In genomic region chr11:63942803-63943202, GRCh38 we compare ENCODE assay signal across 20 cellular contexts. TPM values are rescaled to one million over a fixed set of nuclear protein-coding genes. Genes with fewer than 3 reads are reported as not detected.
A peak's percentile ranks its signal among the peaks of the same experiment; 100 is the strongest.
DNase-seq lines count a peak whose midpoint lies in the region; ATAC-seq, FAIRE-seq and TF ChIP-seq lines count a peak whose summit lies in the region.
"Had no signal": no experiment of that assay in that cellular context is flagged by ENCODE, and none has a peak within 500 bp of the region (broad histone marks: within the 10 kb centered on the region; RNA-seq: fewer than 3 reads in every experiment).

No MANE protein-coding gene starts in this region.

- peaks cover 69% of the 10 kb centered on the region for H3K79me2 ChIP-seq in Loucy (ENCODE audit: insufficient read depth, low read length)
- H3K79me2 ChIP-seq in neural progenitor cell (ENCODE audit: low read depth), result peaks cover 66% of the 10 kb centered on the region

- peak overlapping the region; percentile 10 for H3K4me2 ChIP-seq in Loucy (ENCODE audit: low read depth, low read length, poor library complexity, severe bottlenecking)
- no peak overlapping the region for H3K4me2 ChIP-seq in neural progenitor cell
- H3K4me2 ChIP-seq: GM23338, KMS-11 had no signal

- H4K20me1 ChIP-seq in Loucy (ENCODE audit: insufficient read depth, low read length, poor library complexity, severe bottlenecking), result peaks cover 37% of the 10 kb centered on the region
- H4K20me1 ChIP-seq in neural progenitor cell (ENCODE audit: low read depth), result peaks cover 56% of the 10 kb centered on the region

- H3K9me3 ChIP-seq in Loucy (ENCODE audit: insufficient read depth, low read depth, low read length) (no peaks in the 10 kb centered on the region), endodermal cell (ENCODE audit: control insufficient read depth, low read length) (no peaks in the 10 kb centered on the region), neural progenitor cell (ENCODE audit: low read depth) (no peaks in the 10 kb centered on the region), transverse colon (no peaks in the 10 kb centered on the region)

- H3K36me3 Mint-ChIP-seq in endodermal cell (ENCODE audit: low read depth) (peaks cover 24% of the 10 kb centered on the region), neural progenitor cell (peaks cover 3% of the 10 kb centered on the region)

- no peak for FAIRE-seq in HTR-8/SVneo (lab: Jason Lieb, UNC)
- FAIRE-seq: A204.1, G401.6, GM12892, GM18507 had no signal

- no peaks in the 10 kb centered on the region for H3K9me3 Mint-ChIP-seq in endodermal cell
- no peaks in the 10 kb centered on the region for H3K9me3 Mint-ChIP-seq in neural progenitor cell
- H3K9me3 Mint-ChIP-seq: CD8-positive, alpha-beta T cell; GM23338; HFFc6 had no signal

- H3K9me2 ChIP-seq in Loucy (replicated peaks; ENCODE audit: low read depth, low read length), result no peaks in the 10 kb centered on the region

- H3F3A ChIP-seq in Loucy (ENCODE audit: low read depth) (no peaks in the 10 kb centered on the region), neural progenitor cell (ENCODE audit: low read depth) (peaks cover 29% of the 10 kb centered on the region)

- in situ Hi-C loops in transverse colon (cut with MboI; ENCODE audit: low pct_ligation_motif_present in 1 of 4, low pct_unique_long_range_greater_than_20kb in 1 of 4, low sequenced_read_pairs in 3 of 4), result loop anchor here in 2 of 4 donors (10.0 kb wide), 2 partner anchors 108 to 178 kb away; partner anchors contain the start of genes MARK2 (in 2 of the 2) and ZFTA (in 1 of the 2)

- H3K27ac ChIP-seq in endodermal cell (ENCODE audit: low read depth, low read length) (no peak overlapping the region), neural progenitor cell (peak overlapping the region; percentile 46), transverse colon (peak overlapping the region in 3 of 4 donors; percentile 11 to 31 (median 18))
- H3K27ac ChIP-seq: KMS-11 had no signal

- no peak overlapping the region for H3K4me3 ChIP-seq in Loucy (ENCODE audit: low read length, poor library complexity, severe bottlenecking)
- no peak overlapping the region for H3K4me3 ChIP-seq in endodermal cell (ENCODE audit: low read length)
- H3K4me3 ChIP-seq in neural progenitor cell, result no peak overlapping the region
- no peak overlapping the region for H3K4me3 ChIP-seq in transverse colon
- H3K4me3 ChIP-seq: GM23338 had no signal

- intact Hi-C loops in transverse colon (cut with DNase I; ENCODE audit: low total_unique reads), result no loop called here

- H3K9ac ChIP-seq in Loucy (ENCODE audit: low read depth, low read length, poor library complexity, severe bottlenecking) (no peak overlapping the region), endodermal cell (ENCODE audit: extremely low read depth, low read length, poor library complexity, severe bottlenecking) (no peak overlapping the region), neural progenitor cell (no peak overlapping the region)
- H3K9ac ChIP-seq: KMS-11 had no signal

- H3K27me3 Mint-ChIP-seq in endodermal cell (ENCODE audit: insufficient read depth), result no peaks in the 10 kb centered on the region
- H3K27me3 Mint-ChIP-seq in neural progenitor cell (ENCODE audit: insufficient read depth, low read depth), result peaks cover 10% of the 10 kb centered on the region

- no peak for TF ChIP-seq POLR2A in transverse colon (IDR thresholded peaks at IDR 0.05)

- ATAC-seq in GM18519 (IDR thresholded peaks at IDR 0.05; ENCODE audit: low FRiP score, unreplicated experiment), result no peak
- ATAC-seq: CD8-positive, alpha-beta T cell; GM23338; HCT116 had no signal

- H3K36me3 ChIP-seq in Loucy (ENCODE audit: insufficient read depth, low read length) (peaks cover 11% of the 10 kb centered on the region; the same call in 1 of the 2 replicates), endodermal cell (ENCODE audit: control insufficient read depth, insufficient read depth, low read length) (peaks cover 25% of the 10 kb centered on the region), neural progenitor cell (no peaks in the 10 kb centered on the region), transverse colon (no peaks in the 10 kb centered on the region)

- no peak overlapping the region for H2AFZ ChIP-seq in Loucy (ENCODE audit: low read length)
- H2AFZ ChIP-seq in neural progenitor cell (replicated peaks), result no peak overlapping the region
- H2AFZ ChIP-seq: GM23338 had no signal

- DNase-seq in endodermal cell (no peak), neural progenitor cell (ENCODE audit: low spot score) (no peak), transverse colon (no peak), HK-2 (ENCODE audit: unreplicated experiment) (no peak), putamen (ENCODE audit: low spot score) (no peak), HTR-8/SVneo (ENCODE audit: insufficient read length, low spot score) (no peak)
- DNase-seq: AML-193; CD8-positive, alpha-beta T cell; DMS 273 treated with DMSO at 0.1 percent for 48 hours; H7; HFFc6 had no signal

- H3K4me1 Mint-ChIP-seq in endodermal cell (peaks cover 36% of the 10 kb centered on the region), neural progenitor cell (peaks cover 42% of the 10 kb centered on the region)

- TF ChIP-seq CTCF in Loucy (conservative IDR thresholded peaks at IDR 0.05; ENCODE audit: low read length) (no peak), endodermal cell (conservative IDR thresholded peaks at IDR 0.05) (no peak), neural progenitor cell (IDR thresholded peaks at IDR 0.05) (no peak), transverse colon (IDR thresholded peaks at IDR 0.05) (no peak)

- WGBS in endodermal cell (ENCODE audit: insufficient coverage in 1 of 2, insufficient read length in 1 of 2), 2 experiments, result 94 to 100% methylated on average over 1 to 3 of the region's 3 CpGs
- 78% methylated on average over 3 of the region's 3 CpGs; no CpG with 5 or more reads in 1 of the 2 donors for WGBS in transverse colon (ENCODE audit: low coverage in 1 of 2), 2 donors

- no peak for TF ChIP-seq EP300 in transverse colon (IDR thresholded peaks at IDR 0.05; ENCODE audit: low read depth)

- H3K27me3 ChIP-seq in Loucy (ENCODE audit: insufficient read depth, low read length, poor library complexity, severe bottlenecking), result no peaks in the 10 kb centered on the region
- no peaks in the 10 kb centered on the region for H3K27me3 ChIP-seq in endodermal cell (ENCODE audit: control insufficient read depth, insufficient read depth, low read length, poor library complexity, severe bottlenecking)
- H3K27me3 ChIP-seq in neural progenitor cell, result no peaks in the 10 kb centered on the region
- no peaks in the 10 kb centered on the region for H3K27me3 ChIP-seq in transverse colon

- H3K4me1 ChIP-seq in Loucy (ENCODE audit: insufficient read depth, low read length, poor library complexity, severe bottlenecking), result peaks cover 42% of the 10 kb centered on the region
- peaks cover 7% of the 10 kb centered on the region for H3K4me1 ChIP-seq in endodermal cell (ENCODE audit: control insufficient read depth, insufficient read depth, low read length)
- no peaks in the 10 kb centered on the region for H3K4me1 ChIP-seq in neural progenitor cell
- H3K4me1 ChIP-seq in transverse colon, result peaks cover 12 to 64% (median 27%) of the 10 kb centered on the region in 4 donors

- H3K27ac Mint-ChIP-seq in endodermal cell, result peak overlapping the region; percentile 39
- no peak overlapping the region for H3K27ac Mint-ChIP-seq in neural progenitor cell
- H3K27ac Mint-ChIP-seq: CD8-positive, alpha-beta T cell; GM23338; HFFc6 had no signal

- H3K4me3 Mint-ChIP-seq in endodermal cell (no peak overlapping the region), neural progenitor cell (no peak overlapping the region)
- H3K4me3 Mint-ChIP-seq: CD8-positive, alpha-beta T cell; GM23338; HFFc6 had no signal

RNA-seq across cellular contexts. Expression of gene NAA40, which starts 4.0 kb away (rescaled TPM):
- total RNA-seq in endodermal cell (10 to 100 TPM; 47.2 to 53.5 TPM), neural progenitor cell (ENCODE audit: low replicate concordance) (38.7 and 40.4 TPM in 2 replicates), transverse colon (10 to 100 TPM; 25.8 to 36.6 (median 34.3) TPM)
- polyA plus RNA-seq in endodermal cell (2013, experiment 1 of 2), result 34.7 TPM
- 34.0 TPM for polyA plus RNA-seq in endodermal cell (2013, experiment 2 of 2)

RNA-seq across cellular contexts. Expression of gene RCOR2, which starts 25.8 kb away (rescaled TPM):
- total RNA-seq in endodermal cell (10 to 100 TPM; 45.0 to 51.4 TPM), neural progenitor cell (ENCODE audit: low replicate concordance) (70.6 and 139 TPM in 2 replicates), transverse colon (under 1 TPM in 2 of 4 donors, not detected in 2; 0.64 to 0.82 TPM)
- polyA plus RNA-seq in endodermal cell (2013, experiment 1 of 2), result 111 TPM
- polyA plus RNA-seq in endodermal cell (2013, experiment 2 of 2), result 95.2 TPM
- total RNA-seq: CD8-positive, alpha-beta T cell had no signal

RNA-seq across cellular contexts. Expression of gene COX8A, which starts 31.6 kb away (rescaled TPM):
- 100 to 1,000 TPM; 258 to 298 TPM for total RNA-seq in endodermal cell
- 420 TPM for polyA plus RNA-seq in endodermal cell (2013, experiment 1 of 2)
- 373 TPM for polyA plus RNA-seq in endodermal cell (2013, experiment 2 of 2)
- 86.0 and 337 TPM in 2 replicates for total RNA-seq in neural progenitor cell (ENCODE audit: low replicate concordance)
- total RNA-seq in transverse colon, result 1,000 to 10,000 TPM in 2 of 4 donors, 100 to 1,000 TPM in 2; 471 to 1,475 (median 1,057) TPM

RNA-seq across cellular contexts. Expression of gene OTUB1, which starts 43.4 kb away (rescaled TPM):
- total RNA-seq in endodermal cell (10 to 100 TPM; 87.7 to 95.1 TPM), neural progenitor cell (ENCODE audit: low replicate concordance) (51.3 and 84.8 TPM in 2 replicates), transverse colon (100 to 1,000 TPM in 1 of 4 donors, 10 to 100 TPM in 3; 52.7 to 114 (median 79.4) TPM)
- 147 TPM for polyA plus RNA-seq in endodermal cell (2013, experiment 1 of 2)
- polyA plus RNA-seq in endodermal cell (2013, experiment 2 of 2), result 134 TPM

Comparison
In these comparisons a context has a peak if more than half of its experiments do, and no peak if none do; other contexts are left out.
1. RNA of gene RCOR2, which starts 25.8 kb away (total RNA-seq): 70.6 to 139 TPM in neural progenitor cell and 45.0 to 51.4 TPM in endodermal cell; 0.64 to 0.82 TPM in transverse colon; every median in the first group is over 10 times any median in the second.